Comparison of ENCODE assay signal across 8 cellular contexts in genomic region chr12:6872073-6873048, GRCh38. TPM values are rescaled to one million over a fixed set of nuclear protein-coding genes. Genes with fewer than 3 reads are reported as not detected.
A peak's percentile ranks its signal among the peaks of the same experiment; 100 is the strongest.
DNase-seq lines count a peak whose midpoint lies in the region; ATAC-seq, FAIRE-seq and TF ChIP-seq lines count a peak whose summit lies in the region.

No MANE protein-coding gene starts in this region.

- H3K27me3 Mint-ChIP-seq in activated naive CD4-positive, alpha-beta T cell treated with anti-CD3 and anti-CD28 coated beads, Interleukin-2, amount 10 ng/mL, durations not matched to agents 7 days and 5 days: no peaks in the 10 kb centered on the region

- H4K91ac ChIP-seq in IMR-90 (ENCODE audit: insufficient read depth, low read depth, low read length): peak overlapping the region; percentile 52

- H3K4me1 ChIP-seq in A673 (ENCODE audit: insufficient read depth, low read length, poor library complexity, severe bottlenecking): peaks cover 23% of the 10 kb centered on the region
- peaks cover 15% of the 10 kb centered on the region for H3K4me1 ChIP-seq in IMR-90 (ENCODE audit: control insufficient read depth, insufficient read depth, low read length)
- peaks cover 10% of the 10 kb centered on the region; the same call in 1 of the 2 replicates for H3K4me1 ChIP-seq in SJCRH30
- peaks cover 34% of the 10 kb centered on the region for H3K4me1 ChIP-seq in testis

- no peak overlapping the region; the same call in 1 of the 2 replicates for H3K18ac ChIP-seq in IMR-90 (ENCODE audit: low read depth, low read length)

- peak overlapping the region; percentile 75 for H3K4me3 ChIP-seq in A673 (ENCODE audit: low read depth, low read length, poor library complexity, severe bottlenecking)
- H3K4me3 ChIP-seq in IMR-90 (ENCODE audit: insufficient read depth, low read depth, low read length): peak overlapping the region; percentile 95
- H3K4me3 ChIP-seq in SJCRH30: peak overlapping the region; percentile 63
- peak overlapping the region; percentile 77 to 86 for H3K4me3 ChIP-seq in testis

- H3K27ac ChIP-seq in A673 (ENCODE audit: low read depth, low read length, poor library complexity, severe bottlenecking) (peak overlapping the region; percentile 74), IMR-90 (ENCODE audit: insufficient read depth, low read length) (peak overlapping the region; percentile 91), SJCRH30 (no peak overlapping the region; the same call in 1 of the 2 replicates), testis (peak overlapping the region; percentile 42 to 81)

- H3K14ac ChIP-seq in IMR-90 (replicated peaks; ENCODE audit: low read depth, low read length): peak overlapping the region; percentile 77

- peak overlapping the region; percentile 87 for H3K4ac ChIP-seq in IMR-90 (ENCODE audit: low read depth, low read length)

- peak; percentile 52 for TF ChIP-seq RAD21 in IMR-90 (IDR thresholded peaks at IDR 0.05; ENCODE audit: low read length)

- H3K27ac Mint-ChIP-seq in activated naive CD4-positive, alpha-beta T cell treated with anti-CD3 and anti-CD28 coated beads, Interleukin-2, amount 10 ng/mL, durations not matched to agents 7 days and 5 days: peak overlapping the region; percentile 93

- intact Hi-C loops in A673 (cut with micrococcal nuclease; ENCODE audit: unreplicated experiment) (loop anchor here (2.0 to 5.0 kb wide), 4 partner anchors 18 to 240 kb away; partner anchors contain the start of gene LRRC23), IMR-90 (cut with micrococcal nuclease) (loop anchor here (1.0 to 5.0 kb wide), 3 partner anchors 19 to 240 kb away; no protein-coding TSS in a partner anchor), testis (cut with DNase I; ENCODE audit: low total_unique reads) (no loop called here)

- H3K9me3 Mint-ChIP-seq in activated naive CD4-positive, alpha-beta T cell treated with anti-CD3 and anti-CD28 coated beads, Interleukin-2, amount 10 ng/mL, durations not matched to agents 7 days and 5 days: no peaks in the 10 kb centered on the region

- H3K36me3 ChIP-seq in A673 (ENCODE audit: insufficient read depth, low read length, poor library complexity, severe bottlenecking): peaks cover 34% of the 10 kb centered on the region
- H3K36me3 ChIP-seq in IMR-90 (ENCODE audit: control insufficient read depth, insufficient read depth, low read length): peaks cover 36% of the 10 kb centered on the region
- H3K36me3 ChIP-seq in SJCRH30: peaks cover 41% of the 10 kb centered on the region
- H3K36me3 ChIP-seq in testis (ENCODE audit: low read depth, missing control alignments): no peaks in the 10 kb centered on the region

- H3K9me1 ChIP-seq in IMR-90 (ENCODE audit: insufficient read depth, low read length): no peaks in the 10 kb centered on the region

- peak; percentile 62 for FAIRE-seq in GM18507 (lab: Jason Lieb, UNC)

- H4K5ac ChIP-seq in IMR-90 (ENCODE audit: low read depth, low read length): no peak overlapping the region

- peak; percentile 48 for ATAC-seq in IMR-90 (ENCODE audit: low read depth)
- peak; percentile 48 for ATAC-seq in omental fat pad (ENCODE audit: low FRiP score)

- peak overlapping the region; percentile 33; the same call in 1 of the 2 replicates for H2BK120ac ChIP-seq in IMR-90 (ENCODE audit: low read depth, low read length)

- peak overlapping the region; percentile 63 for H2BK5ac ChIP-seq in IMR-90 (ENCODE audit: low read depth, low read length, poor library complexity, severe bottlenecking)

- H2BK15ac ChIP-seq in IMR-90 (ENCODE audit: low read depth, low read length): no peak overlapping the region

- H3K4me3 Mint-ChIP-seq in activated naive CD4-positive, alpha-beta T cell treated with anti-CD3 and anti-CD28 coated beads, Interleukin-2, amount 10 ng/mL, durations not matched to agents 7 days and 5 days: peak overlapping the region; percentile 90

- POLR2A ChIA-PET in A673 (lab: Charles Lee; ENCODE audit: low non-redundant PET): interaction anchor here (0.5 to 0.7 kb wide), 4 partner anchors 19 to 236 kb away, joined by 3 to 10 read pairs (median 3); partner anchors contain the start of gene ZNF384
- POLR2A ChIA-PET in IMR-90 (lab: Charles Lee; ENCODE audit: unreplicated experiment): interaction anchor here (1.0 to 1.9 kb wide), 2 partner anchors 19 to 72 kb away, joined by 4 to 12 read pairs; no protein-coding TSS in a partner anchor

- peaks cover 59% of the 10 kb centered on the region for H3K36me3 Mint-ChIP-seq in activated naive CD4-positive, alpha-beta T cell treated with anti-CD3 and anti-CD28 coated beads, Interleukin-2, amount 10 ng/mL, durations not matched to agents 7 days and 5 days

- peak overlapping the region; percentile 84 for H2AK5ac ChIP-seq in IMR-90 (ENCODE audit: low read depth, low read length)

- peaks cover 32 to 67% of the 10 kb centered on the region in 2 experiments for H3K79me1 ChIP-seq in IMR-90 (ENCODE audit: low read depth in 1 of 2, low read length in 2 of 2)

- peak overlapping the region; percentile 54 for H3K23ac ChIP-seq in IMR-90 (ENCODE audit: low read depth, low read length)

- peak overlapping the region; percentile 92 for H3K4me2 ChIP-seq in IMR-90 (ENCODE audit: low read depth, low read length)

- dilution Hi-C loops in IMR-90 (cut with HindIII; ENCODE audit: low sequenced_read_pairs, unreplicated experiment): no loop called here

- no peaks in the 10 kb centered on the region for H3K27me3 ChIP-seq in A673 (replicated peaks; ENCODE audit: insufficient read depth, low read depth, low read length, poor library complexity)
- H3K27me3 ChIP-seq in IMR-90 (ENCODE audit: control insufficient read depth, insufficient read depth, low read length): no peaks in the 10 kb centered on the region
- no peaks in the 10 kb centered on the region for H3K27me3 ChIP-seq in SJCRH30
- H3K27me3 ChIP-seq in testis: no peaks in the 10 kb centered on the region

- H4K8ac ChIP-seq in IMR-90 (ENCODE audit: low read depth in 2 of 2, low read length in 2 of 2): peak overlapping the region; percentile 40 to 61; a peak in 1 of 4 replicates

- TF ChIP-seq CTCF in A673 (conservative IDR thresholded peaks at IDR 0.05; ENCODE audit: low read depth, low read length): peak; percentile 97
- peak; percentile 89 for TF ChIP-seq CTCF in IMR-90 (conservative IDR thresholded peaks at IDR 0.05; ENCODE audit: low read depth, low read length)
- TF ChIP-seq CTCF in omental fat pad (IDR thresholded peaks at IDR 0.05): peak in 1 of 3 donors; percentile 69
- TF ChIP-seq CTCF in testis (IDR thresholded peaks at IDR 0.05): peak; percentile 81 to 91 (median 89)

- in situ Hi-C loops in IMR-90 (cut with MboI; ENCODE audit: low sequenced_read_pairs): no loop called here

- peak overlapping the region; percentile 87 for H2AFZ ChIP-seq in IMR-90 (replicated peaks; ENCODE audit: low read length, poor library complexity)

- H3K4me1 Mint-ChIP-seq in activated naive CD4-positive, alpha-beta T cell treated with anti-CD3 and anti-CD28 coated beads, Interleukin-2, amount 10 ng/mL, durations not matched to agents 7 days and 5 days: peaks cover 61% of the 10 kb centered on the region

- H3K9ac ChIP-seq in IMR-90 (ENCODE audit: low read depth, low read length): peak overlapping the region; percentile 94

- WGBS in IMR-90 (ENCODE audit: extremely low coverage in 2 of 2, insufficient read length in 1 of 2), 2 experiments: 3% methylated on average over 11 of the region's 40 CpGs; no CpG with 5 or more reads in 1 of the 2 experiments
- 0 to 1% methylated on average over 12 to 40 of the region's 40 CpGs for WGBS in testis, 2 donors

- CTCF ChIA-PET in A673 (lab: Charles Lee) (interaction anchor here (0.6 to 2.3 kb wide), 12 partner anchors 10 to 118 kb away, joined by 3 to 13 read pairs (median 4); partner anchors contain the start of genes CDCA3, ENO2 and USP5), IMR-90 (lab: Yijun Ruan, JAX) (interaction anchor here (0.6 to 3.0 kb wide), 14 partner anchors 9 to 146 kb away, joined by 3 to 17 read pairs (median 3); partner anchors contain the start of genes CDCA3, LPCAT3, MLF2 and USP5)
- CTCF ChIA-PET in activated naive CD4-positive, alpha-beta T cell treated with anti-CD3 and anti-CD28 coated beads, Interleukin-2, amount 10 ng/mL, durations not matched to agents 7 days and 5 days (lab: Charles Lee): interaction anchor here (0.7 to 4.3 kb wide), 37 partner anchors 10 to 264 kb away, joined by 3 to 35 read pairs (median 4); partner anchors contain the start of genes C12orf57, C1RL, CDCA3 and P3H3

- no peaks in the 10 kb centered on the region for H3K9me3 ChIP-seq in A673 (ENCODE audit: low read depth, low read length, poor library complexity, severe bottlenecking)
- H3K9me3 ChIP-seq in IMR-90 (ENCODE audit: control insufficient read depth, insufficient read depth, low read length): no peaks in the 10 kb centered on the region
- no peaks in the 10 kb centered on the region for H3K9me3 ChIP-seq in SJCRH30 (replicated peaks)
- H3K9me3 ChIP-seq in testis: no peaks in the 10 kb centered on the region

- DNase-seq in A673 (ENCODE audit: low spot score) (peak; percentile 90), GM18507 (ENCODE audit: extremely low spot score, insufficient read length, low read depth) (no peak), IMR-90 (peak; percentile 64), SJCRH30 (peak; percentile 84 to 88), glomerular visceral epithelial cell (ENCODE audit: extremely low spot score) (peak; percentile 83), omental fat pad (ENCODE audit: low spot score) (peak; percentile 66), testis (peak; percentile 87)
- peak; percentile 89 for DNase-seq in activated naive CD4-positive, alpha-beta T cell treated with anti-CD3 and anti-CD28 coated beads, Interleukin-2, amount 10 ng/mL, durations not matched to agents 7 days and 5 days

- BruUV-seq in A673 (replicated peaks; lab: Mats Ljungman, UMichigan): TSS peak; percentile 66
- BruUV-seq in IMR-90 (replicated peaks; lab: Mats Ljungman, UMichigan): no TSS peak

- peaks cover 51% of the 10 kb centered on the region for H4K20me1 ChIP-seq in IMR-90 (ENCODE audit: insufficient read depth, low read length)

- H2AK9ac ChIP-seq in IMR-90 (replicated peaks; ENCODE audit: low read depth, low read length, poor library complexity): peak overlapping the region; percentile 97

- peak overlapping the region; percentile 62; the same call in 1 of the 2 replicates for H3K56ac ChIP-seq in IMR-90 (ENCODE audit: extremely low read depth, insufficient read depth, low read length)

- TF ChIP-seq POLR2A in IMR-90 (IDR thresholded peaks at IDR 0.05; ENCODE audit: low read depth, low read length): no peak
- no peak for TF ChIP-seq POLR2A in testis (IDR thresholded peaks at IDR 0.05)

- H2BK20ac ChIP-seq in IMR-90 (ENCODE audit: low read depth, low read length): no peak overlapping the region

RNA-seq across cellular contexts. Expression of gene SPSB2, which starts 0.7 kb away (rescaled TPM):
- total RNA-seq in A673 (2021) (8.1 and 10.8 TPM in 2 replicates), IMR-90 (2012; rRNA removed) (1.1 and 1.3 TPM in 2 replicates), omental fat pad (1 to 10 TPM; 4.1 to 6.5 (median 5.7) TPM), testis (10 to 100 TPM; 11.6 to 22.0 TPM)
- polyA plus RNA-seq in IMR-90 (2012; rRNA removed) (4.1 and 4.3 TPM in 2 replicates), testis (ENCODE audit: insufficient read depth, low read depth, low replicate concordance) (21.3 TPM)
- 3.5 and 5.0 TPM in 2 replicates for polyA plus RNA-seq in IMR-90 (2012; cell fraction: cytosol; rRNA removed)
- polyA plus RNA-seq in IMR-90 (2012; cell fraction: nucleus; rRNA removed; ENCODE audit: low replicate concordance): 3.4 and 6.9 TPM in 2 replicates
- total RNA-seq in SJCRH30 (2014; rRNA removed; shearing (Covaris generic)): 2.6 and 3.7 TPM in 2 replicates

RNA-seq across cellular contexts. Expression of gene TPI1, which starts 5.0 kb away (rescaled TPM):
- total RNA-seq in A673 (2021): 1,240 and 1,277 TPM in 2 replicates
- total RNA-seq in IMR-90 (2012; rRNA removed): 1,842 and 2,176 TPM in 2 replicates
- polyA plus RNA-seq in IMR-90 (2012; rRNA removed): 1,995 and 2,214 TPM in 2 replicates
- polyA plus RNA-seq in IMR-90 (2012; cell fraction: cytosol; rRNA removed): 1,900 and 1,916 TPM in 2 replicates
- polyA plus RNA-seq in IMR-90 (2012; cell fraction: nucleus; rRNA removed; ENCODE audit: low replicate concordance): 853 and 906 TPM in 2 replicates
- 1,296 and 1,386 TPM in 2 replicates for total RNA-seq in SJCRH30 (2014; rRNA removed; shearing (Covaris generic))
- 100 to 1,000 TPM; 254 to 446 (median 375) TPM for total RNA-seq in omental fat pad
- 100 to 1,000 TPM; 347 to 356 TPM for total RNA-seq in testis
- polyA plus RNA-seq in testis (ENCODE audit: insufficient read depth, low read depth, low replicate concordance): 544 TPM

RNA-seq across cellular contexts. Expression of gene USP5, which starts 20.4 kb away (rescaled TPM):
- total RNA-seq in A673 (2021) (209 and 224 TPM in 2 replicates), IMR-90 (2012; rRNA removed) (119 and 125 TPM in 2 replicates), omental fat pad (10 to 100 TPM; 33.4 to 39.4 (median 36.7) TPM), testis (10 to 100 TPM; 96.1 to 97.5 TPM)
- polyA plus RNA-seq in IMR-90 (2012; rRNA removed) (67.7 and 69.7 TPM in 2 replicates), testis (ENCODE audit: insufficient read depth, low read depth, low replicate concordance) (154 TPM)
- 55.4 and 73.2 TPM in 2 replicates for polyA plus RNA-seq in IMR-90 (2012; cell fraction: cytosol; rRNA removed)
- polyA plus RNA-seq in IMR-90 (2012; cell fraction: nucleus; rRNA removed; ENCODE audit: low replicate concordance): 85.6 and 170 TPM in 2 replicates
- total RNA-seq in SJCRH30 (2014; rRNA removed; shearing (Covaris generic)): 76.7 and 78.0 TPM in 2 replicates

RNA-seq across cellular contexts. Expression of gene CDCA3, which starts 21.3 kb away (rescaled TPM):
- 98.0 and 107 TPM in 2 replicates for total RNA-seq in A673 (2021)
- 23.5 and 30.3 TPM in 2 replicates for total RNA-seq in IMR-90 (2012; rRNA removed)
- polyA plus RNA-seq in IMR-90 (2012; rRNA removed): 61.0 and 67.5 TPM in 2 replicates
- polyA plus RNA-seq in IMR-90 (2012; cell fraction: cytosol; rRNA removed): 15.5 and 31.8 TPM in 2 replicates
- polyA plus RNA-seq in IMR-90 (2012; cell fraction: nucleus; rRNA removed; ENCODE audit: low replicate concordance): 41.3 and 52.2 TPM in 2 replicates
- total RNA-seq in SJCRH30 (2014; rRNA removed; shearing (Covaris generic)): 96.8 and 104 TPM in 2 replicates
- 1 to 10 TPM in 2 of 4 donors, under 1 TPM in 2; 0.47 to 1.6 (median 1.1) TPM for total RNA-seq in omental fat pad
- total RNA-seq in testis: 10 to 100 TPM; 27.5 to 43.5 TPM
- polyA plus RNA-seq in testis (ENCODE audit: insufficient read depth, low read depth, low replicate concordance): 81.7 TPM

RNA-seq across cellular contexts. Expression of gene GNB3, which starts 31.6 kb away (rescaled TPM):
- total RNA-seq in A673 (2021) (20.7 and 21.8 TPM in 2 replicates), IMR-90 (2012; rRNA removed) (0.56 and 0.72 TPM in 2 replicates), omental fat pad (1 to 10 TPM in 1 of 4 donors, under 1 TPM in 2, not detected in 1; 0.25 to 2.0 (median 0.48) TPM), testis (1 to 10 TPM; 4.8 to 5.0 TPM)
- polyA plus RNA-seq in IMR-90 (2012; rRNA removed) (20.5 and 20.7 TPM in 2 replicates), testis (ENCODE audit: insufficient read depth, low read depth, low replicate concordance) (1.6 TPM)
- polyA plus RNA-seq in IMR-90 (2012; cell fraction: cytosol; rRNA removed): 6.0 and 6.9 TPM in 2 replicates
- 166 and 303 TPM in 2 replicates for polyA plus RNA-seq in IMR-90 (2012; cell fraction: nucleus; rRNA removed; ENCODE audit: low replicate concordance)
- total RNA-seq in SJCRH30 (2014; rRNA removed; shearing (Covaris generic)): 2.2 and 3.2 TPM in 2 replicates
